Comparison of ENCODE assay signal across 16 cellular contexts in genomic region chr1:107618539-107618938, GRCh38.
DNase-seq lines count a peak whose midpoint lies in the region; ATAC-seq and TF ChIP-seq lines count a peak whose summit lies in the region.
"Had no signal": no experiment of that assay in that cellular context is flagged by ENCODE, and none has a peak within 500 bp of the region (broad histone marks: within the 10 kb centered on the region; RNA-seq: fewer than 3 reads in every experiment).

No MANE protein-coding gene starts in this region.

- no peaks in the 10 kb centered on the region for H3K4me1 ChIP-seq in mucosa of descending colon (ENCODE audit: low read depth)
- H3K4me1 ChIP-seq: Caco-2 had no signal

- H3K27me3 Mint-ChIP-seq in natural killer cell (ENCODE audit: low read depth in 2 of 2), result no peaks in the 10 kb centered on the region
- H3K27me3 Mint-ChIP-seq in natural killer cell treated with Interleukin-12 subunit alpha and Interleukin-12 subunit beta and Interleukin-15 and Interleukin-18, amount 100 ng/mL, for 72 hours, result no peaks in the 10 kb centered on the region
- H3K27me3 Mint-ChIP-seq: B cell; CD4-positive, alpha-beta T cell had no signal

- H3K9me3 Mint-ChIP-seq in natural killer cell, result no peaks in the 10 kb centered on the region
- H3K9me3 Mint-ChIP-seq in natural killer cell treated with Interleukin-12 subunit alpha and Interleukin-12 subunit beta and Interleukin-15 and Interleukin-18, amount 100 ng/mL, for 72 hours, result no peaks in the 10 kb centered on the region

- ATAC-seq in natural killer cell (no peak), left colon (peak; percentile 51), mucosa of descending colon (peak; percentile 55)
- ATAC-seq in natural killer cell treated with Interleukin-12 subunit alpha and Interleukin-12 subunit beta and Interleukin-15 and Interleukin-18, amount 100 ng/mL, for 72 hours, result no peak
- ATAC-seq: CD8-positive, alpha-beta T cell had no signal

- TF ChIP-seq CTCF in natural killer cell (IDR thresholded peaks at IDR 0.05) (no peak), mucosa of descending colon (IDR thresholded peaks at IDR 0.05) (no peak)

- no peaks in the 10 kb centered on the region for H3K36me3 ChIP-seq in mucosa of descending colon (ENCODE audit: low read depth)

- peaks cover 19% of the 10 kb centered on the region for H3K36me3 Mint-ChIP-seq in natural killer cell
- peaks cover 28% of the 10 kb centered on the region for H3K36me3 Mint-ChIP-seq in natural killer cell treated with Interleukin-12 subunit alpha and Interleukin-12 subunit beta and Interleukin-15 and Interleukin-18, amount 100 ng/mL, for 72 hours

- DNase-seq in natural killer cell, result no peak
- DNase-seq in natural killer cell treated with Interleukin-12 subunit alpha and Interleukin-12 subunit beta and Interleukin-15 and Interleukin-18, amount 100 ng/mL, for 72 hours (ENCODE audit: low spot score), result no peak
- DNase-seq in left colon, result no peak
- DNase-seq in mucosa of descending colon, result no peak
- DNase-seq in NCI-H82 treated with DMSO at 0.1 percent for 48 hours (lab: John Stamatoyannopoulos, UW; ENCODE audit: unreplicated experiment), result no peak
- DNase-seq in AG20443 (ENCODE audit: low spot score), result no peak
- DNase-seq: ACHN; AML-193; Caco-2; Calu3; CD4-positive, alpha-beta T cell; CD8-positive, alpha-beta T cell; DMS79 treated with DMSO at 0.1 percent for 48 hours; GF-D8 had no signal

- no peaks in the 10 kb centered on the region for H3K9me3 ChIP-seq in mucosa of descending colon
- H3K9me3 ChIP-seq: Caco-2 had no signal

- peak overlapping the region; percentile 0 to 1 for H3K27ac Mint-ChIP-seq in natural killer cell
- H3K27ac Mint-ChIP-seq in natural killer cell treated with Interleukin-12 subunit alpha and Interleukin-12 subunit beta and Interleukin-15 and Interleukin-18, amount 100 ng/mL, for 72 hours, result no peak overlapping the region
- H3K27ac Mint-ChIP-seq: B cell; CD4-positive, alpha-beta T cell; CD8-positive, alpha-beta T cell had no signal

- no peak overlapping the region for H3K4me3 Mint-ChIP-seq in natural killer cell
- H3K4me3 Mint-ChIP-seq in natural killer cell treated with Interleukin-12 subunit alpha and Interleukin-12 subunit beta and Interleukin-15 and Interleukin-18, amount 100 ng/mL, for 72 hours, result no peak overlapping the region
- H3K4me3 Mint-ChIP-seq: B cell; CD4-positive, alpha-beta T cell; CD8-positive, alpha-beta T cell had no signal

- peaks cover 29 to 49% of the 10 kb centered on the region in 2 donors for H3K4me1 Mint-ChIP-seq in natural killer cell
- H3K4me1 Mint-ChIP-seq in natural killer cell treated with Interleukin-12 subunit alpha and Interleukin-12 subunit beta and Interleukin-15 and Interleukin-18, amount 100 ng/mL, for 72 hours (ENCODE audit: low read depth in 2 of 2), result peaks cover 14 to 22% of the 10 kb centered on the region in 2 donors

- intact Hi-C loops in natural killer cell (cut with micrococcal nuclease) (no loop called here), left colon (cut with DNase I, micrococcal nuclease) (no loop called here), mucosa of descending colon (cut with DNase I, micrococcal nuclease) (no loop called here)

- no peak overlapping the region for H3K4me3 ChIP-seq in mucosa of descending colon
- H3K4me3 ChIP-seq: BLaER1 treated with 17β-estradiol and CSF1 and Interleukin-3, amounts not matched to agents 10 nM and 100 nM had no signal

Comparison
In these comparisons a context has a peak if more than half of its experiments do, and no peak if none do; other contexts are left out.
1. H3K27ac Mint-ChIP-seq: peak in natural killer cell (2 of 2); none in natural killer cell treated with Interleukin-12 subunit alpha and Interleukin-12 subunit beta and Interleukin-15 and Interleukin-18, amount 100 ng/mL, for 72 hours (0 of 2).
2. ATAC-seq: peak in left colon (single experiment) and mucosa of descending colon (single experiment); none in natural killer cell (0 of 3) and natural killer cell treated with Interleukin-12 subunit alpha and Interleukin-12 subunit beta and Interleukin-15 and Interleukin-18, amount 100 ng/mL, for 72 hours (0 of 2).